Comparison of ENCODE assay signal across 8 cellular contexts in the genomic region with DNA sequence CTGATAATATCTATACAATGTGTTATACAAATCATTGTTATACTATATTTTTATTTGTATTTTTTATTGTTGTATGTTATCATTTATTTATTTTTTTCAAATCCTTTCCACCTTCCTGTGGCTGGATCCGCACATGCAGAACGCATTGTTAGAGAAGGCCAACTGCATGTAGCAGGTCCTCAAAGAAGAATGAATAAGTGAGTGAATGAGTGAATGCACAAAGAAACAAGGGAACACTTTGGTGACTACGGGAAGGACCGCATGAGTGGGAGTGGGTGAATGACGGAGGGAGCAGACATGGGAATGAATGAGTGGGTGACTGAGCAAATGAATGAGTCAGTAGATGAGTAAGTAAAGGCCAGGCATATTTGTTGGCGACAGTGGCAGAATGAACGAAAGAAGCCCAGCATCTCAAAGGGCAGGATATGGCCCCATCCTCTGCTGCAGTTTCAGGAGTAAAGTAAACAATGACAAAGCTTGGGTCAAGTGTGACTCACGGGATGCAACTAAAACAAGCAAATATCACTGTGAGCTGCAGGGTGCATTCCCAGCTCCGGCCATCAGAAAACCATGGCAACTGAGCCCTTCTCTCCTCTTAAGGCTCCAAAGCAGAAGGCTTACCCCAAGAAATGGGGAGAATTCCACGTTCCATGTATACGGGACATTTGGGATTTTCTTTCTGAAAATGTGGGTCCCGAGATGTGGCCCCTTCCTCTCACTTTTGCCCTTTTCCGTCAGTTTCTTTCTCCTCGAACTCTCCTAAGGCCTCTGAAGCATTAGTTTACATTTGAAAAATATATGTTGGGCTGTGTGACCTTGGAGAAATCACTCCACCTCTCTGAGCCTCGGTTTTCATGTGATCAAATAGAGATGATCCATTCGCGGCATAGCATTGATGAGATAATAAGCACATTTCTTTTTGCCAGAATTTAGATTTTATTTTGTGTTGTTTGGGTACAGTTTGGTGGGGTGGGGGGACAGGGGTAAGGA. TPM values are rescaled to one million over a fixed set of nuclear protein-coding genes. Genes with fewer than 3 reads are reported as not detected.
A peak's percentile ranks its signal among the peaks of the same experiment; 100 is the strongest.
DNase-seq lines count a peak whose midpoint lies in the region; ATAC-seq and TF ChIP-seq lines count a peak whose summit lies in the region.

No MANE protein-coding gene starts in this region.

- no peaks in the 10 kb centered on the region for H3K27me3 ChIP-seq in psoas muscle (ENCODE audit: insufficient read depth in 3 of 3, low read length in 2 of 3)

- H3K9me3 ChIP-seq in psoas muscle, result peaks cover 5% of the 10 kb centered on the region

- peaks cover 11% of the 10 kb centered on the region for H3K36me3 Mint-ChIP-seq in WTC11

- intact Hi-C loops in psoas muscle (cut with DNase I), result no loop called here

- H3K4me3 Mint-ChIP-seq in WTC11, result no peak overlapping the region

- CTCF ChIA-PET in WTC11 (lab: Charles Lee), result interaction anchor here (0.7 to 1.5 kb wide), 3 partner anchors 101 to 105 kb away, joined by 3 to 4 read pairs (median 3); no protein-coding TSS in a partner anchor

- 82 to 86% (median 85%) methylated on average over 17 of the region's 17 CpGs for WGBS in psoas muscle, 3 donors

- DNase-seq in AG09309 (ENCODE audit: low read depth) (peak; percentile 84), HS-27A (ENCODE audit: low read depth) (peak; percentile 98), WTC11 (ENCODE audit: low spot score) (no peak), iPS-NIHi11 (ENCODE audit: low spot score) (peak; percentile 72), GM19240 (ENCODE audit: insufficient read length, low spot score) (no peak), psoas muscle (no peak)
- no peak for DNase-seq in NK-92 treated with Interleukin-12 subunit alpha and Interleukin-12 subunit beta, amount 100 ng/mL, for 24 hours (lab: John Stamatoyannopoulos, UW)

- no peak for TF ChIP-seq CTCF in AG09309 (IDR thresholded peaks at IDR 0.05; ENCODE audit: control insufficient read depth, insufficient read depth, low read depth, low read length, missing control alignments)
- no peak for TF ChIP-seq CTCF in WTC11 (IDR thresholded peaks at IDR 0.05)
- no peak for TF ChIP-seq CTCF in psoas muscle (IDR thresholded peaks at IDR 0.05)

- POLR2A ChIA-PET in WTC11 (lab: Charles Lee), result interaction anchor here (0.7 kb wide), 1 partner anchor 387 kb away, joined by 4 read pairs; no protein-coding TSS in a partner anchor

- H3K27me3 Mint-ChIP-seq in WTC11 (ENCODE audit: low read depth), result peaks cover 4% of the 10 kb centered on the region; the same call in 1 of the 2 replicates

- peak; percentile 86 for ATAC-seq in WTC11
- no peak for ATAC-seq in GM21717 (IDR thresholded peaks at IDR 0.05; ENCODE audit: unreplicated experiment)
- ATAC-seq in psoas muscle, result no peak

- H3K4me3 ChIP-seq in AG09309 (ENCODE audit: control insufficient read depth, low read depth, low read length) (no peak overlapping the region), psoas muscle (no peak overlapping the region)

- no peaks in the 10 kb centered on the region for H3K36me3 ChIP-seq in psoas muscle (ENCODE audit: insufficient read depth in 1 of 2, low read depth in 1 of 2)

- H3K27ac ChIP-seq in psoas muscle, result no peak overlapping the region

- peaks cover 31% of the 10 kb centered on the region for H3K4me1 Mint-ChIP-seq in WTC11

- peaks cover 22% of the 10 kb centered on the region for H3K9me3 Mint-ChIP-seq in WTC11

- H3K27ac Mint-ChIP-seq in WTC11, result peak overlapping the region; percentile 72

- H3K4me1 ChIP-seq in psoas muscle, result peaks cover 21% of the 10 kb centered on the region

TF ChIP-seq in WTC11, 78 proteins besides CTCF, POLR2A, EP300 and RAD21:
- peak; percentile 62 for TF ChIP-seq NFE2L1 (CRISPR knock-in tag; IDR thresholded peaks at IDR 0.05)
- TF ChIP-seq, protein P1, sequence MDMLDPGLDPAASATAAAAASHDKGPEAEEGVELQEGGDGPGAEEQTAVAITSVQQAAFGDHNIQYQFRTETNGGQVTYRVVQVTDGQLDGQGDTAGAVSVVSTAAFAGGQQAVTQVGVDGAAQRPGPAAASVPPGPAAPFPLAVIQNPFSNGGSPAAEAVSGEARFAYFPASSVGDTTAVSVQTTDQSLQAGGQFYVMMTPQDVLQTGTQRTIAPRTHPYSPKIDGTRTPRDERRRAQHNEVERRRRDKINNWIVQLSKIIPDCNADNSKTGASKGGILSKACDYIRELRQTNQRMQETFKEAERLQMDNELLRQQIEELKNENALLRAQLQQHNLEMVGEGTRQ (CRISPR knock-in tag; IDR thresholded peaks at IDR 0.05), result no peak
- TF ChIP-seq CREM (CRISPR knock-in tag; IDR thresholded peaks at IDR 0.05), result no peak
- peak; percentile 92 for TF ChIP-seq GABPB1 (CRISPR knock-in tag; IDR thresholded peaks at IDR 0.05)
- no peak for TF ChIP-seq HMGA2 (CRISPR knock-in tag; IDR thresholded peaks at IDR 0.05)
- no peak for TF ChIP-seq MXD4 (CRISPR knock-in tag; IDR thresholded peaks at IDR 0.05; ENCODE audit: borderline replicate concordance)
- no peak for TF ChIP-seq TEAD1 (CRISPR knock-in tag; IDR thresholded peaks at IDR 0.05)
- no peak for TF ChIP-seq NFYB (CRISPR knock-in tag; conservative IDR thresholded peaks at IDR 0.05; ENCODE audit: low read depth)
- no peak for TF ChIP-seq NR3C1 (CRISPR knock-in tag; conservative IDR thresholded peaks at IDR 0.05; ENCODE audit: low read depth)

RNA-seq across cellular contexts. Expression of gene KCNF1, which starts 24.5 kb away (rescaled TPM):
- 1.2 to 1.4 TPM (median 1.2 TPM) in 3 replicates for total RNA-seq in WTC11 (2021)
- not detected for total RNA-seq in psoas muscle
- polyA plus RNA-seq in psoas muscle, result under 1 TPM in 2 of 3 donors, not detected in 1; 0.06 to 0.07 TPM

Comparison
In these comparisons a context has a peak if more than half of its experiments do, and no peak if none do; other contexts are left out.
1. DNase-seq: peak in AG09309 (single experiment), HS-27A (single experiment) and iPS-NIHi11 (single experiment); none in WTC11 (single experiment), NK-92 treated with Interleukin-12 subunit alpha and Interleukin-12 subunit beta, amount 100 ng/mL, for 24 hours (single experiment), GM19240 (single experiment) and psoas muscle (0 of 2).